In genomic region chr2:236019434-236019833, GRCh38 we compare ENCODE assay signal across 34 cellular contexts.
"Had no signal": no experiment of that assay in that cellular context is flagged by ENCODE, and none has a peak within 500 bp of the region (broad histone marks: within the 10 kb centered on the region; RNA-seq: fewer than 3 reads in every experiment).

No MANE protein-coding gene starts in this region.

- H3K9me3 ChIP-seq: MG63 had no signal

- H3K27me3 ChIP-seq: MG63 had no signal

- H3K4me3 ChIP-seq: MG63 had no signal

- H3K27ac ChIP-seq: KMS-11 had no signal

- DNase-seq: Karpas-422, Kasumi-1, MG63, MM.1S, MV-4-11, NCI-H1048, NCI-H1092, NCI-H1092 treated with DMSO at 0.1 percent for 48 hours, NCI-H1105, NCI-H1105 treated with DMSO at 0.1 percent for 48 hours, NCI-H1417, NCI-H1417 treated with DMSO at 0.1 percent for 48 hours, NCI-H1436, NCI-H1436 treated with DMSO at 0.1 percent for 48 hours, NCI-H146, NCI-H1694, NCI-H1694 treated with DMSO at 0.1 percent for 48 hours, NCI-H187, NCI-H187 treated with DMSO at 0.1 percent for 48 hours, NCI-H1930, NCI-H2029, NCI-H2029 treated with DMSO at 0.1 percent for 48 hours, NCI-H2081, NCI-H2081 treated with DMSO at 0.1 percent for 48 hours, NCI-H2107, NCI-H2171, NCI-H2171 treated with DMSO at 0.1 percent for 48 hours, NCI-H2227 treated with DMSO at 0.1 percent for 48 hours, NCI-H226, NCI-H345, NCI-H446, NCI-H446 treated with DMSO at 0.1 percent for 48 hours, NCI-H510A had no signal

- H3K9ac ChIP-seq: KMS-11 had no signal

- H3K4me2 ChIP-seq: KMS-11 had no signal

- H3K36me3 ChIP-seq: MG63 had no signal
